In the genomic region with DNA sequence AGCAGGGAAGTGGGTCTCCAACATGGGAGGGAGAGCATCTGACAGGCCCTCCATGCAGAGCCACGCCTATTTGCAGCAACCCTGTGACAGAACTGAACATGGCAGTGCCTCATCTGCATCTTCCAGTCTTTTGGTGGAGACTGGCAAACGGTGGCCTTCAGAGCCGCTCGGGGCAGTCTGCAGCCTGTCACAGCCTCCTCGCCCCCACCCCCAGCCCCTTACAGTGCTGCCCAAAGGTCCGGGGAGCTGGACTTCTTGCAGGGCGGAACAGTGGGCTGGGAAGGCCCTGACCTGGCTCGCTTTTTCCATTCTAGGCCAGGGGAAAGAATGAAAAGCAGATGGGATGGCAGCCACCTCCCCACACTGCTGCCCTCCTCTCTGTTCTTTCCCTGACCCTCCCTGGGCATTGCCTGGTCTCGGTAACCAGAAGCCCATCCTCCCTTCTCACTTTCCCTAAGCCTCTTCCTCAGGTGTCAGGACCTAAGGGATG, we compare ENCODE assay signal across 12 cellular contexts. TPM values are rescaled to one million over a fixed set of nuclear protein-coding genes. Genes with fewer than 3 reads are reported as not detected.
DNase-seq lines count a peak whose midpoint lies in the region; ATAC-seq, FAIRE-seq and TF ChIP-seq lines count a peak whose summit lies in the region.
"Had no signal": no experiment of that assay in that cellular context is flagged by ENCODE, and none has a peak within 500 bp of the region (broad histone marks: within the 10 kb centered on the region; RNA-seq: fewer than 3 reads in every experiment).

No MANE protein-coding gene starts in this region.

- H3K27ac Mint-ChIP-seq in HFFc6: peak overlapping the region; percentile 84
- H3K27ac Mint-ChIP-seq in chondrocyte (ENCODE audit: unreplicated experiment): peak overlapping the region; percentile 89
- peak overlapping the region; percentile 99 to 100 for H3K27ac Mint-ChIP-seq in natural killer cell

- ATAC-seq in A549 (no peak), natural killer cell (no peak), GM21367 (IDR thresholded peaks at IDR 0.05; ENCODE audit: unreplicated experiment) (no peak)

- WGBS in A549 (ENCODE audit: missing lambda C conversion rate): 92% methylated on average over 9 of the region's 9 CpGs

- H3K36me3 Mint-ChIP-seq in HFFc6 (ENCODE audit: low read depth) (peaks cover 38% of the 10 kb centered on the region), chondrocyte (ENCODE audit: low read depth) (peaks cover 13% of the 10 kb centered on the region), natural killer cell (peaks cover 16% of the 10 kb centered on the region)

- H3K4me1 Mint-ChIP-seq in HFFc6 (ENCODE audit: low read depth) (peaks cover 29% of the 10 kb centered on the region), chondrocyte (ENCODE audit: low read depth) (peaks cover 33% of the 10 kb centered on the region), natural killer cell (peaks cover 29 to 45% of the 10 kb centered on the region in 2 donors)

- TF ChIP-seq CTCF in A549 (IDR thresholded peaks at IDR 0.05) (no peak), HFFc6 (IDR thresholded peaks at IDR 0.05) (no peak), chondrocyte (IDR thresholded peaks at IDR 0.05) (no peak), natural killer cell (IDR thresholded peaks at IDR 0.05) (no peak)

- H3K9me3 ChIP-seq in A549: peaks cover 5% of the 10 kb centered on the region

- FAIRE-seq in A549 (lab: Jason Lieb, UNC): no peak

- H3K27me3 Mint-ChIP-seq in HFFc6 (ENCODE audit: insufficient read depth) (peaks cover 3% of the 10 kb centered on the region), chondrocyte (ENCODE audit: low read depth) (no peaks in the 10 kb centered on the region), natural killer cell (ENCODE audit: low read depth in 2 of 2) (no peaks in the 10 kb centered on the region)

- H3K9me3 Mint-ChIP-seq in HFFc6 (peaks cover 2% of the 10 kb centered on the region; the same call in 1 of the 2 replicates), chondrocyte (ENCODE audit: low read depth) (peaks cover 2% of the 10 kb centered on the region), natural killer cell (no peaks in the 10 kb centered on the region)

- no peak overlapping the region for H3K4me3 ChIP-seq in A549
- H3K4me3 ChIP-seq: mucosa of descending colon had no signal

- DNase-seq in A549 (ENCODE audit: low read depth in 1 of 2, low spot score in 1 of 2) (no peak), HFFc6 (no peak), chondrocyte (ENCODE audit: low spot score) (peak; percentile 58), natural killer cell (no peak), 8988T (no peak), NCI-H345 treated with DMSO at 0.1 percent for 48 hours (lab: John Stamatoyannopoulos, UW; ENCODE audit: unreplicated experiment) (no peak), SIG-M5 treated with dmso at 0.1 percent for 504 hours (lab: John Stamatoyannopoulos, UW; ENCODE audit: unreplicated experiment) (no peak)
- DNase-seq: NCI-H446 treated with DMSO at 0.1 percent for 48 hours had no signal

- peak overlapping the region; percentile 100 for H3K4me3 Mint-ChIP-seq in HFFc6
- peak overlapping the region; percentile 98 for H3K4me3 Mint-ChIP-seq in chondrocyte (ENCODE audit: unreplicated experiment)
- peak overlapping the region; percentile 98 for H3K4me3 Mint-ChIP-seq in natural killer cell

- intact Hi-C loops in natural killer cell (cut with micrococcal nuclease): loop anchor here (5.0 kb wide), 1 partner anchor 509 kb away; a partner anchor contains a TSS

- CTCF ChIA-PET in A549 (lab: Yijun Ruan, JAX): interaction anchor here (26.1 to 34.1 kb wide), 2 partner anchors 20 to 60 kb away, joined by 483 to 737 read pairs; a partner anchor contains a TSS

- H3K4me1 ChIP-seq in A549: peaks cover 23% of the 10 kb centered on the region

- no peak for TF ChIP-seq POLR2A in A549 (IDR thresholded peaks at IDR 0.05; ENCODE audit: low read length)

- H3K4me2 ChIP-seq in A549: peak overlapping the region; percentile 95

- no peak for TF ChIP-seq RAD21 in A549 (conservative IDR thresholded peaks at IDR 0.05 in 1 of 2, IDR thresholded peaks at IDR 0.05 in 1 of 2)

- POLR2A ChIA-PET in A549 (lab: Yijun Ruan, JAX): no interaction called here

- H3K27ac ChIP-seq in A549: peak overlapping the region in 1 of 2 experiments; percentile 97; a peak in 3 of 6 replicates

- no peak for TF ChIP-seq EP300 in A549 (IDR thresholded peaks at IDR 0.05)

TF ChIP-seq in A549, 52 proteins besides CTCF, POLR2A, EP300 and RAD21:
- TF ChIP-seq, protein P1, sequence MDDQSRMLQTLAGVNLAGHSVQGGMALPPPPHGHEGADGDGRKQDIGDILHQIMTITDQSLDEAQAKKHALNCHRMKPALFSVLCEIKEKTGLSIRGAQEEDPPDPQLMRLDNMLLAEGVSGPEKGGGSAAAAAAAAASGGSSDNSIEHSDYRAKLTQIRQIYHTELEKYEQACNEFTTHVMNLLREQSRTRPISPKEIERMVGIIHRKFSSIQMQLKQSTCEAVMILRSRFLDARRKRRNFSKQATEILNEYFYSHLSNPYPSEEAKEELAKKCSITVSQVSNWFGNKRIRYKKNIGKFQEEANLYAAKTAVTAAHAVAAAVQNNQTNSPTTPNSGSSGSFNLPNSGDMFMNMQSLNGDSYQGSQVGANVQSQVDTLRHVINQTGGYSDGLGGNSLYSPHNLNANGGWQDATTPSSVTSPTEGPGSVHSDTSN (IDR thresholded peaks at IDR 0.05): peak; percentile 5; the same call in 1 of the 2 replicates
- no peak for TF ChIP-seq ESRRA (IDR thresholded peaks at IDR 0.05; ENCODE audit: borderline replicate concordance, low read length)

RNA-seq across cellular contexts. Expression of a gene that starts 2.7 kb away (rescaled TPM):
- polyA plus RNA-seq in A549 (2011; rRNA removed) (321 and 548 TPM in 2 replicates), A549 (2017; fragmentation: RNase III; extraction: RNeasy Plus Mini Kit Qiagen cat#74134 plus additional on column Dnase treatment) (303 to 327 TPM (median 313 TPM) in 3 replicates)
- polyA plus RNA-seq in A549 (2012; cell fraction: cytosol; rRNA removed): 348 and 411 TPM in 2 replicates
- polyA plus RNA-seq in A549 (2012; cell fraction: nucleus; rRNA removed): 212 and 267 TPM in 2 replicates
- polyA minus RNA-seq in A549 (2011; rRNA and poly(A)+ RNA removed): 142 and 171 TPM in 2 replicates
- 100 to 1,000 TPM; 445 to 561 (median 538) TPM for total RNA-seq in HFFc6 (2021; fragmentation: NEBNext Ultra II Directional; extraction: Animal tissue kit (Norgen Biotek cat#: 25700))
- total RNA-seq in chondrocyte (137 to 148 TPM (median 144 TPM) in 3 replicates), natural killer cell (100 to 1,000 TPM; 218 to 272 (median 235) TPM)

RNA-seq across cellular contexts. Expression of a gene that starts 21.1 kb away (rescaled TPM):
- polyA plus RNA-seq in A549 (2011; rRNA removed) (0.06 TPM in 1 of 2 replicates, not detected in the other), A549 (2017; fragmentation: RNase III; extraction: RNeasy Plus Mini Kit Qiagen cat#74134 plus additional on column Dnase treatment) (0.07 TPM in 1 of 3 replicates, not detected in the others)
- polyA plus RNA-seq in A549 (2012; cell fraction: cytosol; rRNA removed): 0.09 and 0.12 TPM in 2 replicates
- 0.22 and 0.42 TPM in 2 replicates for polyA plus RNA-seq in A549 (2012; cell fraction: nucleus; rRNA removed)
- polyA minus RNA-seq in A549 (2011; rRNA and poly(A)+ RNA removed): not detected in 2 replicates
- 10 to 100 TPM; 16.0 to 26.6 (median 17.9) TPM for total RNA-seq in HFFc6 (2021; fragmentation: NEBNext Ultra II Directional; extraction: Animal tissue kit (Norgen Biotek cat#: 25700))
- total RNA-seq in chondrocyte (0.80 to 2.4 TPM (median 2.2 TPM) in 3 replicates), natural killer cell (1 to 10 TPM in 2 of 3 donors, under 1 TPM in 1; 0.75 to 1.4 (median 1.0) TPM)

RNA-seq across cellular contexts. Expression of a gene that starts 32.2 kb away (rescaled TPM):
- polyA plus RNA-seq in A549 (2011; rRNA removed) (not detected in 2 replicates), A549 (2017; fragmentation: RNase III; extraction: RNeasy Plus Mini Kit Qiagen cat#74134 plus additional on column Dnase treatment) (not detected in 3 replicates)
- polyA plus RNA-seq in A549 (2012; cell fraction: cytosol; rRNA removed): not detected in 2 replicates
- polyA plus RNA-seq in A549 (2012; cell fraction: nucleus; rRNA removed): not detected in 2 replicates
- not detected in 2 replicates for polyA minus RNA-seq in A549 (2011; rRNA and poly(A)+ RNA removed)
- total RNA-seq in HFFc6 (2021; fragmentation: NEBNext Ultra II Directional; extraction: Animal tissue kit (Norgen Biotek cat#: 25700)): not detected
- total RNA-seq in chondrocyte (not detected in 3 replicates), natural killer cell (not detected)
- total RNA-seq: urinary bladder had no signal
- polyA plus RNA-seq: adipose tissue, urinary bladder had no signal

RNA-seq across cellular contexts. Expression of a gene that starts 57.2 kb away (rescaled TPM):
- polyA plus RNA-seq in A549 (2011; rRNA removed) (0.13 and 0.36 TPM in 2 replicates), A549 (2017; fragmentation: RNase III; extraction: RNeasy Plus Mini Kit Qiagen cat#74134 plus additional on column Dnase treatment) (0.14 to 0.33 TPM (median 0.32 TPM) in 3 replicates)
- polyA plus RNA-seq in A549 (2012; cell fraction: cytosol; rRNA removed): 0.22 and 0.32 TPM in 2 replicates
- 0.26 and 0.31 TPM in 2 replicates for polyA plus RNA-seq in A549 (2012; cell fraction: nucleus; rRNA removed)
- polyA minus RNA-seq in A549 (2011; rRNA and poly(A)+ RNA removed): 0.10 and 0.29 TPM in 2 replicates
- 10 to 100 TPM; 12.6 to 17.2 (median 15.5) TPM for total RNA-seq in HFFc6 (2021; fragmentation: NEBNext Ultra II Directional; extraction: Animal tissue kit (Norgen Biotek cat#: 25700))
- total RNA-seq in chondrocyte (17.1 to 18.7 TPM (median 18.5 TPM) in 3 replicates), natural killer cell (under 1 TPM in 2 of 3 donors, not detected in 1; 0.14 to 0.20 TPM)
